ENCODE assay signal across 14 cellular contexts in genomic region chr3:101824691-101825090, GRCh38. TPM values are rescaled to one million over a fixed set of nuclear protein-coding genes. Genes with fewer than 3 reads are reported as not detected.
DNase-seq lines count a peak whose midpoint lies in the region; ATAC-seq and TF ChIP-seq lines count a peak whose summit lies in the region.
"Had no signal": no experiment of that assay in that cellular context is flagged by ENCODE, and none has a peak within 500 bp of the region (broad histone marks: within the 10 kb centered on the region; RNA-seq: fewer than 3 reads in every experiment).

No MANE protein-coding gene starts in this region.

- no peaks in the 10 kb centered on the region for H3K27me3 ChIP-seq in uterus
- H3K27me3 ChIP-seq: tibial nerve had no signal

- no peaks in the 10 kb centered on the region for H3K9me3 Mint-ChIP-seq in natural killer cell
- no peaks in the 10 kb centered on the region for H3K9me3 Mint-ChIP-seq in natural killer cell treated with Interleukin-12 subunit alpha and Interleukin-12 subunit beta and Interleukin-15 and Interleukin-18, amount 100 ng/mL, for 72 hours
- H3K9me3 Mint-ChIP-seq in activated T-helper 17 cell treated with anti-CD3 and anti-CD28 coated beads, Interleukin-2, amount 50 U/mL, for 72 hours = no peaks in the 10 kb centered on the region
- no peaks in the 10 kb centered on the region for H3K9me3 Mint-ChIP-seq in activated T-helper 1 cell treated with anti-CD3 and anti-CD28 coated beads, Interleukin-12 subunit alpha, Interleukin-12 subunit beta, Interleukin-2, Interleukin-4 antibody, amounts not matched to agents 30 ng/mL and 10 ng/mL and 1 ng/mL, durations not matched to agents 14 hours and 24 hours and 36 hours
- H3K9me3 Mint-ChIP-seq: activated naive CD8-positive, alpha-beta T cell treated with anti-CD3 and anti-CD28 coated beads, Interleukin-2, amount 10 ng/mL, durations not matched to agents 7 days and 5 days had no signal

- peak overlapping the region; percentile 37 to 56 for H3K27ac Mint-ChIP-seq in natural killer cell
- no peak overlapping the region for H3K27ac Mint-ChIP-seq in natural killer cell treated with Interleukin-12 subunit alpha and Interleukin-12 subunit beta and Interleukin-15 and Interleukin-18, amount 100 ng/mL, for 72 hours
- H3K27ac Mint-ChIP-seq in activated T-helper 17 cell treated with anti-CD3 and anti-CD28 coated beads, Interleukin-2, amount 50 U/mL, for 72 hours = peak overlapping the region; percentile 21
- H3K27ac Mint-ChIP-seq in activated T-helper 1 cell treated with anti-CD3 and anti-CD28 coated beads, Interleukin-12 subunit alpha, Interleukin-12 subunit beta, Interleukin-2, Interleukin-4 antibody, amounts not matched to agents 30 ng/mL and 10 ng/mL and 1 ng/mL, durations not matched to agents 14 hours and 24 hours and 36 hours = no peak overlapping the region
- H3K27ac Mint-ChIP-seq: activated naive CD8-positive, alpha-beta T cell treated with anti-CD3 and anti-CD28 coated beads, Interleukin-2, amount 10 ng/mL, durations not matched to agents 7 days and 5 days had no signal

- H3K4me3 ChIP-seq in fibroblast of the aortic adventitia (ENCODE audit: low read depth, low read length) (no peak overlapping the region), uterus (no peak overlapping the region)
- H3K4me3 ChIP-seq: tibial nerve had no signal

- H3K36me3 Mint-ChIP-seq in natural killer cell = no peaks in the 10 kb centered on the region
- H3K36me3 Mint-ChIP-seq in natural killer cell treated with Interleukin-12 subunit alpha and Interleukin-12 subunit beta and Interleukin-15 and Interleukin-18, amount 100 ng/mL, for 72 hours = peaks cover 12% of the 10 kb centered on the region
- H3K36me3 Mint-ChIP-seq in activated T-helper 17 cell treated with anti-CD3 and anti-CD28 coated beads, Interleukin-2, amount 50 U/mL, for 72 hours (ENCODE audit: low read depth) = peaks cover 59% of the 10 kb centered on the region
- peaks cover 31% of the 10 kb centered on the region for H3K36me3 Mint-ChIP-seq in activated T-helper 1 cell treated with anti-CD3 and anti-CD28 coated beads, Interleukin-12 subunit alpha, Interleukin-12 subunit beta, Interleukin-2, Interleukin-4 antibody, amounts not matched to agents 30 ng/mL and 10 ng/mL and 1 ng/mL, durations not matched to agents 14 hours and 24 hours and 36 hours (ENCODE audit: low read depth)

- H3K4me3 Mint-ChIP-seq in natural killer cell = no peak overlapping the region
- H3K4me3 Mint-ChIP-seq in natural killer cell treated with Interleukin-12 subunit alpha and Interleukin-12 subunit beta and Interleukin-15 and Interleukin-18, amount 100 ng/mL, for 72 hours = no peak overlapping the region
- no peak overlapping the region for H3K4me3 Mint-ChIP-seq in activated T-helper 17 cell treated with anti-CD3 and anti-CD28 coated beads, Interleukin-2, amount 50 U/mL, for 72 hours
- no peak overlapping the region for H3K4me3 Mint-ChIP-seq in activated T-helper 1 cell treated with anti-CD3 and anti-CD28 coated beads, Interleukin-12 subunit alpha, Interleukin-12 subunit beta, Interleukin-2, Interleukin-4 antibody, amounts not matched to agents 30 ng/mL and 10 ng/mL and 1 ng/mL, durations not matched to agents 14 hours and 24 hours and 36 hours
- H3K4me3 Mint-ChIP-seq: activated naive CD8-positive, alpha-beta T cell treated with anti-CD3 and anti-CD28 coated beads, Interleukin-2, amount 10 ng/mL, durations not matched to agents 7 days and 5 days had no signal

- H3K27ac ChIP-seq in uterus = peak overlapping the region; percentile 42 to 93

- peaks cover 0 to 5% of the 10 kb centered on the region in 2 donors for H3K4me1 ChIP-seq in uterus

- H3K4me1 Mint-ChIP-seq in natural killer cell = peaks cover 33% of the 10 kb centered on the region in 2 donors
- H3K4me1 Mint-ChIP-seq in natural killer cell treated with Interleukin-12 subunit alpha and Interleukin-12 subunit beta and Interleukin-15 and Interleukin-18, amount 100 ng/mL, for 72 hours (ENCODE audit: low read depth in 2 of 2) = peaks cover 32 to 45% of the 10 kb centered on the region in 2 donors
- peaks cover 26% of the 10 kb centered on the region for H3K4me1 Mint-ChIP-seq in activated T-helper 17 cell treated with anti-CD3 and anti-CD28 coated beads, Interleukin-2, amount 50 U/mL, for 72 hours
- H3K4me1 Mint-ChIP-seq in activated T-helper 1 cell treated with anti-CD3 and anti-CD28 coated beads, Interleukin-12 subunit alpha, Interleukin-12 subunit beta, Interleukin-2, Interleukin-4 antibody, amounts not matched to agents 30 ng/mL and 10 ng/mL and 1 ng/mL, durations not matched to agents 14 hours and 24 hours and 36 hours (ENCODE audit: low read depth) = peaks cover 53% of the 10 kb centered on the region

- ATAC-seq in natural killer cell (no peak), SK-N-SH treated with all-trans-retinoic acid at 6 μM for 48 hours (no peak), HG03095 (IDR thresholded peaks at IDR 0.05; ENCODE audit: unreplicated experiment) (no peak)
- no peak for ATAC-seq in natural killer cell treated with Interleukin-12 subunit alpha and Interleukin-12 subunit beta and Interleukin-15 and Interleukin-18, amount 100 ng/mL, for 72 hours
- ATAC-seq in activated T-helper 17 cell treated with anti-CD3 and anti-CD28 coated beads, Interleukin-2, amount 50 U/mL, for 72 hours (replicated peaks) = no peak
- ATAC-seq: left lobe of liver had no signal

- H3K36me3 ChIP-seq in uterus = no peaks in the 10 kb centered on the region

- no peak for TF ChIP-seq POLR2A in uterus (IDR thresholded peaks at IDR 0.05)

- DNase-seq in natural killer cell (no peak), fibroblast of the aortic adventitia (ENCODE audit: low read depth) (peak; percentile 50), uterus (no peak)
- no peak for DNase-seq in natural killer cell treated with Interleukin-12 subunit alpha and Interleukin-12 subunit beta and Interleukin-15 and Interleukin-18, amount 100 ng/mL, for 72 hours (ENCODE audit: low spot score)
- no peak for DNase-seq in activated T-helper 1 cell treated with anti-CD3 and anti-CD28 coated beads, Interleukin-12 subunit alpha, Interleukin-12 subunit beta, Interleukin-2, Interleukin-4 antibody, amounts not matched to agents 30 ng/mL and 10 ng/mL and 1 ng/mL, durations not matched to agents 14 hours and 24 hours and 36 hours (ENCODE audit: low spot score)
- DNase-seq: activated naive CD8-positive, alpha-beta T cell treated with anti-CD3 and anti-CD28 coated beads, Interleukin-2, amount 10 ng/mL, durations not matched to agents 7 days and 5 days; cerebellar nuclear complex; NCI-H1930; NCI-H524 had no signal

- TF ChIP-seq CTCF in natural killer cell (IDR thresholded peaks at IDR 0.05) = no peak
- no peak for TF ChIP-seq CTCF in fibroblast of the aortic adventitia (IDR thresholded peaks at IDR 0.05; ENCODE audit: insufficient read depth, low read length)
- TF ChIP-seq CTCF in uterus (IDR thresholded peaks at IDR 0.05) = no peak

- no peaks in the 10 kb centered on the region for H3K9me3 ChIP-seq in uterus
- H3K9me3 ChIP-seq: tibial nerve had no signal

- no peaks in the 10 kb centered on the region for H3K27me3 Mint-ChIP-seq in natural killer cell (ENCODE audit: low read depth in 2 of 2)
- H3K27me3 Mint-ChIP-seq in natural killer cell treated with Interleukin-12 subunit alpha and Interleukin-12 subunit beta and Interleukin-15 and Interleukin-18, amount 100 ng/mL, for 72 hours = no peaks in the 10 kb centered on the region
- no peaks in the 10 kb centered on the region for H3K27me3 Mint-ChIP-seq in activated T-helper 17 cell treated with anti-CD3 and anti-CD28 coated beads, Interleukin-2, amount 50 U/mL, for 72 hours
- H3K27me3 Mint-ChIP-seq in activated T-helper 1 cell treated with anti-CD3 and anti-CD28 coated beads, Interleukin-12 subunit alpha, Interleukin-12 subunit beta, Interleukin-2, Interleukin-4 antibody, amounts not matched to agents 30 ng/mL and 10 ng/mL and 1 ng/mL, durations not matched to agents 14 hours and 24 hours and 36 hours (ENCODE audit: insufficient read depth) = no peaks in the 10 kb centered on the region
- H3K27me3 Mint-ChIP-seq: activated naive CD8-positive, alpha-beta T cell treated with anti-CD3 and anti-CD28 coated beads, Interleukin-2, amount 10 ng/mL, durations not matched to agents 7 days and 5 days had no signal

- intact Hi-C loops in natural killer cell (cut with micrococcal nuclease) = no loop called here
- intact Hi-C loops in uterus (cut with DNase I; ENCODE audit: low total_unique reads) = no loop called here
- intact Hi-C loops in activated T-helper 1 cell treated with anti-CD3 and anti-CD28 coated beads, Interleukin-12 subunit alpha, Interleukin-12 subunit beta, Interleukin-2, Interleukin-4 antibody, amounts not matched to agents 30 ng/mL and 10 ng/mL and 1 ng/mL, durations not matched to agents 14 hours and 24 hours and 36 hours (cut with micrococcal nuclease) = loop anchor here (5.0 kb wide), 3 partner anchors 38 to 338 kb away; no protein-coding TSS in a partner anchor

RNA-seq across cellular contexts. Expression of gene NFKBIZ, which starts 24.6 kb away (rescaled TPM):
- total RNA-seq in natural killer cell (100 to 1,000 TPM; 510 to 811 (median 774) TPM), fibroblast of the aortic adventitia (ENCODE audit: low replicate concordance) (17.5 and 38.3 TPM in 2 replicates), uterus (100 to 1,000 TPM in 1 of 4 donors, 10 to 100 TPM in 3; 10.2 to 119 (median 58.9) TPM)
- 100 to 1,000 TPM; 314 to 418 TPM for total RNA-seq in natural killer cell treated with Interleukin-12 subunit alpha and Interleukin-12 subunit beta and Interleukin-15 and Interleukin-18, amount 100 ng/mL, for 72 hours
- 100 to 1,000 TPM in 1 of 2 donors, 10 to 100 TPM in 1; 88.4 to 123 TPM for total RNA-seq in activated T-helper 17 cell treated with anti-CD3 and anti-CD28 coated beads, Interleukin-2, amount 50 U/mL, for 72 hours
- 72.4 and 79.7 TPM in 2 replicates for total RNA-seq in activated T-helper 1 cell treated with anti-CD3 and anti-CD28 coated beads, Interleukin-12 subunit alpha, Interleukin-12 subunit beta, Interleukin-2, Interleukin-4 antibody, amounts not matched to agents 30 ng/mL and 10 ng/mL and 1 ng/mL, durations not matched to agents 14 hours and 24 hours and 36 hours

RNA-seq across cellular contexts. Expression of gene NXPE3, which starts 45.7 kb away (rescaled TPM):
- total RNA-seq in natural killer cell (10 to 100 TPM; 17.0 to 27.1 (median 21.1) TPM), fibroblast of the aortic adventitia (ENCODE audit: low replicate concordance) (8.6 and 19.7 TPM in 2 replicates), uterus (10 to 100 TPM in 2 of 4 donors, 1 to 10 TPM in 2; 3.1 to 26.0 (median 10.3) TPM)
- total RNA-seq in natural killer cell treated with Interleukin-12 subunit alpha and Interleukin-12 subunit beta and Interleukin-15 and Interleukin-18, amount 100 ng/mL, for 72 hours = 10 to 100 TPM; 14.9 to 20.6 TPM
- 10 to 100 TPM; 13.9 to 21.3 TPM for total RNA-seq in activated T-helper 17 cell treated with anti-CD3 and anti-CD28 coated beads, Interleukin-2, amount 50 U/mL, for 72 hours
- total RNA-seq in activated T-helper 1 cell treated with anti-CD3 and anti-CD28 coated beads, Interleukin-12 subunit alpha, Interleukin-12 subunit beta, Interleukin-2, Interleukin-4 antibody, amounts not matched to agents 30 ng/mL and 10 ng/mL and 1 ng/mL, durations not matched to agents 14 hours and 24 hours and 36 hours = 17.6 and 17.8 TPM in 2 replicates

Comparison
In these comparisons a context has a peak if more than half of its experiments do, and no peak if none do; other contexts are left out.
1. H3K27ac Mint-ChIP-seq: peak in natural killer cell (2 of 2) and activated T-helper 17 cell treated with anti-CD3 and anti-CD28 coated beads, Interleukin-2, amount 50 U/mL, for 72 hours (single experiment); none in natural killer cell treated with Interleukin-12 subunit alpha and Interleukin-12 subunit beta and Interleukin-15 and Interleukin-18, amount 100 ng/mL, for 72 hours (0 of 2) and activated T-helper 1 cell treated with anti-CD3 and anti-CD28 coated beads, Interleukin-12 subunit alpha, Interleukin-12 subunit beta, Interleukin-2, Interleukin-4 antibody, amounts not matched to agents 30 ng/mL and 10 ng/mL and 1 ng/mL, durations not matched to agents 14 hours and 24 hours and 36 hours (single experiment).